Comparison of ENCODE assay signal across 1 cellular context in genomic region chr4:176195184-176195978, GRCh38.
TF ChIP-seq lines count a peak whose summit lies in the region.

Gene SPATA4 (minus strand): TSS chr4:176195585. CDS start chr4:176195562, 23 bp downstream.

TF ChIP-seq in HepG2, 621 proteins besides CTCF, POLR2A, EP300 and RAD21 (continued from another document and continues in another):
- TF ChIP-seq HINFP (CRISPR knock-in tag; IDR thresholded peaks at IDR 0.05; ENCODE audit: low read depth) (no peak), NBN (conservative IDR thresholded peaks at IDR 0.05) (no peak), SOX6 (IDR thresholded peaks at IDR 0.05) (no peak), SOX6 (CRISPR knock-in tag; IDR thresholded peaks at IDR 0.05) (no peak), MEIS2 (CRISPR knock-in tag; IDR thresholded peaks at IDR 0.05) (no peak), JUNB (CRISPR knock-in tag; IDR thresholded peaks at IDR 0.05; ENCODE audit: borderline replicate concordance) (no peak), NFYB (CRISPR knock-in tag; IDR thresholded peaks at IDR 0.05) (no peak), ZNF224 (CRISPR knock-in tag; IDR thresholded peaks at IDR 0.05) (no peak), SMC3 (IDR thresholded peaks at IDR 0.05; ENCODE audit: low read length) (no peak), ZNF644 (CRISPR knock-in tag; IDR thresholded peaks at IDR 0.05; ENCODE audit: low read depth) (no peak), ZNF451 (CRISPR knock-in tag; IDR thresholded peaks at IDR 0.05) (no peak), ZXDC (CRISPR knock-in tag; IDR thresholded peaks at IDR 0.05) (no peak), CHD4 (IDR thresholded peaks at IDR 0.05; ENCODE audit: borderline replicate concordance, low read length) (no peak), CENPT (CRISPR knock-in tag; IDR thresholded peaks at IDR 0.05; ENCODE audit: low read depth) (no peak), SMAD9 (CRISPR knock-in tag; IDR thresholded peaks at IDR 0.05) (no peak), ATRX (CRISPR knock-in tag; IDR thresholded peaks at IDR 0.05; ENCODE audit: borderline replicate concordance) (no peak), ZSCAN9 (CRISPR knock-in tag; IDR thresholded peaks at IDR 0.05; ENCODE audit: borderline replicate concordance) (no peak), YEATS4 (CRISPR knock-in tag; IDR thresholded peaks at IDR 0.05; ENCODE audit: borderline replicate concordance) (peak; percentile 39; the same call in 1 of the 2 replicates), ZBTB38 (CRISPR knock-in tag; IDR thresholded peaks at IDR 0.05) (no peak), ZNF441 (CRISPR knock-in tag; IDR thresholded peaks at IDR 0.05; ENCODE audit: borderline replicate concordance) (0 out of 2 replicates have a peak, but pooled peaks have one; percentile 25), SRSF1 (optimal IDR thresholded peaks at IDR 0.05; ENCODE audit: low read depth, low read length) (no peak), ARNT (IDR thresholded peaks at IDR 0.05) (no peak), SAP130 (CRISPR knock-in tag; IDR thresholded peaks at IDR 0.05; ENCODE audit: low read depth) (peak; percentile 80), ZBTB44 (CRISPR knock-in tag; IDR thresholded peaks at IDR 0.05) (0 out of 2 replicates have a peak, but pooled peaks have one; percentile 61), ZBTB34 (CRISPR knock-in tag; IDR thresholded peaks at IDR 0.05) (no peak), ZBTB42 (CRISPR knock-in tag; IDR thresholded peaks at IDR 0.05) (no peak), GLMP (CRISPR knock-in tag; IDR thresholded peaks at IDR 0.05; ENCODE audit: borderline replicate concordance) (no peak), REST (IDR thresholded peaks at IDR 0.05; ENCODE audit: borderline replicate concordance in 1 of 2, low read depth in 1 of 2, low read length in 2 of 2) (no peak), ZNF558 (CRISPR knock-in tag; IDR thresholded peaks at IDR 0.05; ENCODE audit: borderline replicate concordance) (no peak), RORA (CRISPR knock-in tag; IDR thresholded peaks at IDR 0.05) (no peak), RNF219 (CRISPR knock-in tag; IDR thresholded peaks at IDR 0.05) (no peak), TBL1XR1 (IDR thresholded peaks at IDR 0.05; ENCODE audit: borderline replicate concordance, low read length, partially characterized antibody) (peak; percentile 37)
- TF ChIP-seq, protein P1, sequence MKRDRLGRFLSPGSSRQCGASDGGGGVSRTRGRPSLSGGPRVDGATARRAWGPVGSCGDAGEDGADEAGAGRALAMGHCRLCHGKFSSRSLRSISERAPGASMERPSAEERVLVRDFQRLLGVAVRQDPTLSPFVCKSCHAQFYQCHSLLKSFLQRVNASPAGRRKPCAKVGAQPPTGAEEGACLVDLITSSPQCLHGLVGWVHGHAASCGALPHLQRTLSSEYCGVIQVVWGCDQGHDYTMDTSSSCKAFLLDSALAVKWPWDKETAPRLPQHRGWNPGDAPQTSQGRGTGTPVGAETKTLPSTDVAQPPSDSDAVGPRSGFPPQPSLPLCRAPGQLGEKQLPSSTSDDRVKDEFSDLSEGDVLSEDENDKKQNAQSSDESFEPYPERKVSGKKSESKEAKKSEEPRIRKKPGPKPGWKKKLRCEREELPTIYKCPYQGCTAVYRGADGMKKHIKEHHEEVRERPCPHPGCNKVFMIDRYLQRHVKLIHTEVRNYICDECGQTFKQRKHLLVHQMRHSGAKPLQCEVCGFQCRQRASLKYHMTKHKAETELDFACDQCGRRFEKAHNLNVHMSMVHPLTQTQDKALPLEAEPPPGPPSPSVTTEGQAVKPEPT (CRISPR knock-in tag; IDR thresholded peaks at IDR 0.05; ENCODE audit: low read depth), result no peak
- TF ChIP-seq, protein P2, sequence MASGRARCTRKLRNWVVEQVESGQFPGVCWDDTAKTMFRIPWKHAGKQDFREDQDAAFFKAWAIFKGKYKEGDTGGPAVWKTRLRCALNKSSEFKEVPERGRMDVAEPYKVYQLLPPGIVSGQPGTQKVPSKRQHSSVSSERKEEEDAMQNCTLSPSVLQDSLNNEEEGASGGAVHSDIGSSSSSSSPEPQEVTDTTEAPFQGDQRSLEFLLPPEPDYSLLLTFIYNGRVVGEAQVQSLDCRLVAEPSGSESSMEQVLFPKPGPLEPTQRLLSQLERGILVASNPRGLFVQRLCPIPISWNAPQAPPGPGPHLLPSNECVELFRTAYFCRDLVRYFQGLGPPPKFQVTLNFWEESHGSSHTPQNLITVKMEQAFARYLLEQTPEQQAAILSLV (CRISPR knock-in tag; IDR thresholded peaks at IDR 0.05; ENCODE audit: borderline replicate concordance), result no peak
- TF ChIP-seq, protein P3, sequence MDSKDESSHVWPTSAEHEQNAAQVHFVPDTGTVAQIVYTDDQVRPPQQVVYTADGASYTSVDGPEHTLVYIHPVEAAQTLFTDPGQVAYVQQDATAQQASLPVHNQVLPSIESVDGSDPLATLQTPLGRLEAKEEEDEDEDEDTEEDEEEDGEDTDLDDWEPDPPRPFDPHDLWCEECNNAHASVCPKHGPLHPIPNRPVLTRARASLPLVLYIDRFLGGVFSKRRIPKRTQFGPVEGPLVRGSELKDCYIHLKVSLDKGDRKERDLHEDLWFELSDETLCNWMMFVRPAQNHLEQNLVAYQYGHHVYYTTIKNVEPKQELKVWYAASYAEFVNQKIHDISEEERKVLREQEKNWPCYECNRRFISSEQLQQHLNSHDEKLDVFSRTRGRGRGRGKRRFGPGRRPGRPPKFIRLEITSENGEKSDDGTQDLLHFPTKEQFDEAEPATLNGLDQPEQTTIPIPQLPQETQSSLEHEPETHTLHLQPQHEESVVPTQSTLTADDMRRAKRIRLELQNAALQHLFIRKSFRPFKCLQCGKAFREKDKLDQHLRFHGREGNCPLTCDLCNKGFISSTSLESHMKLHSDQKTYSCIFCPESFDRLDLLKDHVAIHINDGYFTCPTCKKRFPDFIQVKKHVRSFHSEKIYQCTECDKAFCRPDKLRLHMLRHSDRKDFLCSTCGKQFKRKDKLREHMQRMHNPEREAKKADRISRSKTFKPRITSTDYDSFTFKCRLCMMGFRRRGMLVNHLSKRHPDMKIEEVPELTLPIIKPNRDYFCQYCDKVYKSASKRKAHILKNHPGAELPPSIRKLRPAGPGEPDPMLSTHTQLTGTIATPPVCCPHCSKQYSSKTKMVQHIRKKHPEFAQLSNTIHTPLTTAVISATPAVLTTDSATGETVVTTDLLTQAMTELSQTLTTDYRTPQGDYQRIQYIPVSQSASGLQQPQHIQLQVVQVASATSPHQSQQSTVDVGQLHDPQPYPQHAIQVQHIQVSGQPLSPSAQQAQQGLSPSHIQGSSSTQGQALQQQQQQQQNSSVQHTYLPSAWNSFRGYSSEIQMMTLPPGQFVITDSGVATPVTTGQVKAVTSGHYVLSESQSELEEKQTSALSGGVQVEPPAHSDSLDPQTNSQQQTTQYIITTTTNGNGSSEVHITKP (CRISPR knock-in tag; IDR thresholded peaks at IDR 0.05; ENCODE audit: low read depth), result no peak
- TF ChIP-seq, protein P4, sequence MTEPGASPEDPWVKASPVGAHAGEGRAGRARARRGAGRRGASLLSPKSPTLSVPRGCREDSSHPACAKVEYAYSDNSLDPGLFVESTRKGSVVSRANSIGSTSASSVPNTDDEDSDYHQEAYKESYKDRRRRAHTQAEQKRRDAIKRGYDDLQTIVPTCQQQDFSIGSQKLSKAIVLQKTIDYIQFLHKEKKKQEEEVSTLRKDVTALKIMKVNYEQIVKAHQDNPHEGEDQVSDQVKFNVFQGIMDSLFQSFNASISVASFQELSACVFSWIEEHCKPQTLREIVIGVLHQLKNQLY (CRISPR knock-in tag; IDR thresholded peaks at IDR 0.05), result no peak
